ENCODE assay signal across 13 cellular contexts in genomic region chr12:42261708-42262107, GRCh38. TPM values are rescaled to one million over a fixed set of nuclear protein-coding genes. Genes with fewer than 3 reads are reported as not detected.
DNase-seq lines count a peak whose midpoint lies in the region; ATAC-seq and TF ChIP-seq lines count a peak whose summit lies in the region.
"Had no signal": no experiment of that assay in that cellular context is flagged by ENCODE, and none has a peak within 500 bp of the region (broad histone marks: within the 10 kb centered on the region; RNA-seq: fewer than 3 reads in every experiment).

No MANE protein-coding gene starts in this region.

- H3K4me1 ChIP-seq in stomach, result no peaks in the 10 kb centered on the region
- H3K4me1 ChIP-seq in ovary (ENCODE audit: insufficient read depth), result no peaks in the 10 kb centered on the region
- H3K4me1 ChIP-seq: A549, BE2C had no signal

- H3K9me3 ChIP-seq in stomach (no peaks in the 10 kb centered on the region), ovary (no peaks in the 10 kb centered on the region)
- H3K9me3 ChIP-seq: A549, BE2C had no signal

- H3K27ac ChIP-seq in stomach (no peak overlapping the region), ovary (no peak overlapping the region)
- H3K27ac ChIP-seq: A549 had no signal

- intact Hi-C loops in stomach (cut with DNase I; ENCODE audit: low total_unique reads), result no loop called here
- intact Hi-C loops in ovary (cut with DNase I), result no loop called here

- TF ChIP-seq CTCF in stomach (IDR thresholded peaks at IDR 0.05) (no peak), progenitor cell of endocrine pancreas (IDR thresholded peaks at IDR 0.05; ENCODE audit: unreplicated experiment) (no peak), ovary (IDR thresholded peaks at IDR 0.05) (no peak)

- H3K36me3 ChIP-seq in stomach (no peaks in the 10 kb centered on the region), ovary (no peaks in the 10 kb centered on the region)
- H3K36me3 ChIP-seq: BE2C had no signal

- TF ChIP-seq EP300 in stomach (IDR thresholded peaks at IDR 0.05) (no peak), ovary (IDR thresholded peaks at IDR 0.05) (no peak)

- H3K36me3 Mint-ChIP-seq in activated T-cell treated with anti-CD3 and anti-CD28 coated beads, Interleukin-2, amount 50 U/mL, for 72 hours (ENCODE audit: insufficient read depth in 2 of 2), result no peaks in the 10 kb centered on the region
- H3K36me3 Mint-ChIP-seq in activated T-cell treated with anti-CD3 and anti-CD28 coated beads, Interleukin-2, amount 50 U/mL, for 24 hours (ENCODE audit: low read depth), result no peaks in the 10 kb centered on the region
- H3K36me3 Mint-ChIP-seq in activated T-helper 17 cell treated with anti-CD3 and anti-CD28 coated beads, Interleukin-2, amount 50 U/mL, for 72 hours (ENCODE audit: low read depth), result no peaks in the 10 kb centered on the region
- no peaks in the 10 kb centered on the region for H3K36me3 Mint-ChIP-seq in progenitor cell of endocrine pancreas (ENCODE audit: insufficient read depth)
- H3K36me3 Mint-ChIP-seq: CD4-positive, alpha-beta memory T cell had no signal

- H3K27me3 ChIP-seq in stomach, result no peaks in the 10 kb centered on the region
- H3K27me3 ChIP-seq in ovary, result no peaks in the 10 kb centered on the region
- H3K27me3 ChIP-seq: BE2C had no signal

- H3K9me3 Mint-ChIP-seq in activated T-cell treated with anti-CD3 and anti-CD28 coated beads, Interleukin-2, amount 50 U/mL, for 72 hours, result no peaks in the 10 kb centered on the region
- no peaks in the 10 kb centered on the region for H3K9me3 Mint-ChIP-seq in activated T-cell treated with anti-CD3 and anti-CD28 coated beads, Interleukin-2, amount 50 U/mL, for 24 hours
- H3K9me3 Mint-ChIP-seq in activated T-helper 17 cell treated with anti-CD3 and anti-CD28 coated beads, Interleukin-2, amount 50 U/mL, for 72 hours, result no peaks in the 10 kb centered on the region
- H3K9me3 Mint-ChIP-seq in progenitor cell of endocrine pancreas (ENCODE audit: low read depth), result peaks cover 3% of the 10 kb centered on the region
- H3K9me3 Mint-ChIP-seq: CD4-positive, alpha-beta memory T cell had no signal

- TF ChIP-seq POLR2A in stomach (IDR thresholded peaks at IDR 0.05) (no peak), ovary (IDR thresholded peaks at IDR 0.05) (no peak)

- no peak overlapping the region for H3K4me3 Mint-ChIP-seq in activated T-cell treated with anti-CD3 and anti-CD28 coated beads, Interleukin-2, amount 50 U/mL, for 72 hours
- H3K4me3 Mint-ChIP-seq in activated T-cell treated with anti-CD3 and anti-CD28 coated beads, Interleukin-2, amount 50 U/mL, for 24 hours, result no peak overlapping the region
- no peak overlapping the region for H3K4me3 Mint-ChIP-seq in activated T-helper 17 cell treated with anti-CD3 and anti-CD28 coated beads, Interleukin-2, amount 50 U/mL, for 72 hours
- H3K4me3 Mint-ChIP-seq in progenitor cell of endocrine pancreas (ENCODE audit: low read depth), result no peak overlapping the region
- H3K4me3 Mint-ChIP-seq: CD4-positive, alpha-beta memory T cell; GM23338 had no signal

- H3K4me1 Mint-ChIP-seq in activated T-cell treated with anti-CD3 and anti-CD28 coated beads, Interleukin-2, amount 50 U/mL, for 72 hours (ENCODE audit: low read depth), result no peaks in the 10 kb centered on the region
- H3K4me1 Mint-ChIP-seq in activated T-cell treated with anti-CD3 and anti-CD28 coated beads, Interleukin-2, amount 50 U/mL, for 24 hours (ENCODE audit: low read depth), result peaks cover 5% of the 10 kb centered on the region
- no peaks in the 10 kb centered on the region for H3K4me1 Mint-ChIP-seq in activated T-helper 17 cell treated with anti-CD3 and anti-CD28 coated beads, Interleukin-2, amount 50 U/mL, for 72 hours
- no peaks in the 10 kb centered on the region for H3K4me1 Mint-ChIP-seq in progenitor cell of endocrine pancreas (ENCODE audit: low read depth)
- H3K4me1 Mint-ChIP-seq: GM23338 had no signal

- H3K27ac Mint-ChIP-seq in activated T-cell treated with anti-CD3 and anti-CD28 coated beads, Interleukin-2, amount 50 U/mL, for 72 hours, result no peak overlapping the region
- no peak overlapping the region for H3K27ac Mint-ChIP-seq in activated T-cell treated with anti-CD3 and anti-CD28 coated beads, Interleukin-2, amount 50 U/mL, for 24 hours
- no peak overlapping the region for H3K27ac Mint-ChIP-seq in activated T-helper 17 cell treated with anti-CD3 and anti-CD28 coated beads, Interleukin-2, amount 50 U/mL, for 72 hours
- H3K27ac Mint-ChIP-seq in progenitor cell of endocrine pancreas, result no peak overlapping the region
- H3K27ac Mint-ChIP-seq: CD4-positive, alpha-beta memory T cell; GM23338 had no signal

- peak; percentile 67 to 74 for ATAC-seq in activated T-cell treated with anti-CD3 and anti-CD28 coated beads, Interleukin-2, amount 50 U/mL, for 72 hours (replicated peaks in 1 of 2)
- peak; percentile 64 for ATAC-seq in HG02885 (IDR thresholded peaks at IDR 0.05; ENCODE audit: poor library complexity, unreplicated experiment)
- ATAC-seq in activated T-helper 17 cell treated with anti-CD3 and anti-CD28 coated beads, Interleukin-2, amount 50 U/mL, for 72 hours (replicated peaks), result peak; percentile 75
- ATAC-seq: A549, GM23338 had no signal

- 52 to 67% (median 63%) methylated on average over 4 of the region's 4 CpGs for WGBS in stomach, 5 donors
- 70 to 83% (median 75%) methylated on average over 4 of the region's 4 CpGs for WGBS in ovary, 3 donors

- no peaks in the 10 kb centered on the region for H3K27me3 Mint-ChIP-seq in activated T-cell treated with anti-CD3 and anti-CD28 coated beads, Interleukin-2, amount 50 U/mL, for 72 hours (ENCODE audit: low read depth)
- no peaks in the 10 kb centered on the region for H3K27me3 Mint-ChIP-seq in activated T-cell treated with anti-CD3 and anti-CD28 coated beads, Interleukin-2, amount 50 U/mL, for 24 hours
- peaks cover 3% of the 10 kb centered on the region for H3K27me3 Mint-ChIP-seq in activated T-helper 17 cell treated with anti-CD3 and anti-CD28 coated beads, Interleukin-2, amount 50 U/mL, for 72 hours
- H3K27me3 Mint-ChIP-seq in progenitor cell of endocrine pancreas, result no peaks in the 10 kb centered on the region
- H3K27me3 Mint-ChIP-seq: CD4-positive, alpha-beta memory T cell had no signal

- no peak overlapping the region for H3K4me3 ChIP-seq in stomach
- H3K4me3 ChIP-seq in ovary, result no peak overlapping the region
- H3K4me3 ChIP-seq: A549, GM23338 had no signal

- peak in 1 of 2 donors; percentile 7 for DNase-seq in activated T-cell treated with anti-CD3 and anti-CD28 coated beads, Interleukin-2, amount 50 U/mL, for 72 hours
- no peak for DNase-seq in activated T-cell treated with anti-CD3 and anti-CD28 coated beads, Interleukin-2, amount 50 U/mL, for 24 hours
- DNase-seq in stomach (no peak), progenitor cell of endocrine pancreas (ENCODE audit: low spot score, unreplicated experiment) (no peak), ovary (no peak)
- DNase-seq: BE2C; CD4-positive, alpha-beta memory T cell; DMS79; H7 had no signal

RNA-seq across cellular contexts. Expression of gene YAF2, which starts 23.7 kb away (rescaled TPM):
- 10 to 100 TPM; 71.8 to 77.2 TPM for total RNA-seq in activated T-cell treated with anti-CD3 and anti-CD28 coated beads, Interleukin-2, amount 50 U/mL, for 72 hours
- total RNA-seq in activated T-helper 17 cell treated with anti-CD3 and anti-CD28 coated beads, Interleukin-2, amount 50 U/mL, for 72 hours, result 10 to 100 TPM; 31.7 to 32.9 TPM
- total RNA-seq in stomach, result 10 to 100 TPM; 36.5 to 91.0 (median 45.8) TPM
- polyA plus RNA-seq in stomach, result 10 to 100 TPM in 1 of 3 donors, 1 to 10 TPM in 2; 8.7 to 27.2 (median 9.7) TPM
- 30.5 and 33.8 TPM in 2 replicates for total RNA-seq in progenitor cell of endocrine pancreas
- total RNA-seq in ovary, result 10 to 100 TPM; 30.9 to 47.7 (median 38.3) TPM
- polyA plus RNA-seq in ovary, result 10 to 100 TPM; 14.3 to 17.1 TPM
